ENCODE assay signal across 8 cellular contexts in genomic region chr17:63700528-63701441, GRCh38. TPM values are rescaled to one million over a fixed set of nuclear protein-coding genes. Genes with fewer than 3 reads are reported as not detected.
DNase-seq lines count a peak whose midpoint lies in the region; ATAC-seq, FAIRE-seq and TF ChIP-seq lines count a peak whose summit lies in the region.

No MANE protein-coding gene starts in this region.

- TF ChIP-seq CTCF in AG04450 (IDR thresholded peaks at IDR 0.05; ENCODE audit: low read depth, low read length) (no peak), PC-3 (conservative IDR thresholded peaks at IDR 0.05; ENCODE audit: low read depth, low read length) (no peak), heart right ventricle (IDR thresholded peaks at IDR 0.05) (peak in 4 of 9 donors; percentile 14 to 38 (median 31)), parathyroid adenoma (IDR thresholded peaks at IDR 0.05) (no peak)

- H3K9me3 ChIP-seq in AG04450 (ENCODE audit: control insufficient read depth, insufficient read depth, low read length) (no peaks in the 10 kb centered on the region; the same call in 1 of the 2 replicates), PC-3 (ENCODE audit: low read length) (no peaks in the 10 kb centered on the region), heart right ventricle (no peaks in the 10 kb centered on the region), parathyroid adenoma (ENCODE audit: control insufficient read depth, low read length) (no peaks in the 10 kb centered on the region)

- H3K27ac ChIP-seq in AG04450 (ENCODE audit: low read depth, low read length) (peak overlapping the region; percentile 39), PC-3 (ENCODE audit: low read length) (no peak overlapping the region), heart right ventricle (peak overlapping the region; percentile 56 to 95 (median 79)), parathyroid adenoma (peak overlapping the region; percentile 22)

- intact Hi-C loops in PC-3 (cut with micrococcal nuclease) (no loop called here), heart right ventricle (cut with DNase I) (loop anchor here in 2 of 10 donors (2.0 to 5.0 kb wide), 2 partner anchors 36 to 42 kb away; partner anchors contain the start of gene STRADA (in 1 of the 2))

- H3K4me2 ChIP-seq in PC-3 (ENCODE audit: low read length) (peak overlapping the region; percentile 79), parathyroid adenoma (ENCODE audit: low read length) (peak overlapping the region; percentile 47)

- no peak overlapping the region for H3K9ac ChIP-seq in PC-3 (ENCODE audit: low read length)
- H3K9ac ChIP-seq in parathyroid adenoma = no peak overlapping the region

- 4 to 5% methylated on average over 69 to 87 of the region's 87 CpGs for WGBS in heart right ventricle, 2 donors

- H3K36me3 Mint-ChIP-seq in activated naive CD4-positive, alpha-beta T cell treated with anti-CD3 and anti-CD28 coated beads, Interleukin-2, amount 50 U/mL, for 72 hours = peaks cover 31 to 44% of the 10 kb centered on the region in 2 donors

- POLR2A ChIA-PET in AG04450 (lab: Yijun Ruan, JAX) = interaction anchor here (0.6 to 1.1 kb wide), 5 partner anchors 13 to 266 kb away, joined by 3 to 7 read pairs (median 3); partner anchors contain the start of genes CCDC47, DDX42 and MAP3K3
- POLR2A ChIA-PET in PC-3 (lab: Charles Lee; ENCODE audit: unreplicated experiment) = no interaction called here

- peak overlapping the region; percentile 51; the same call in 1 of the 2 replicates for H2AFZ ChIP-seq in PC-3 (ENCODE audit: low read length)
- H2AFZ ChIP-seq in parathyroid adenoma = peak overlapping the region; percentile 79

- BruUV-seq in PC-3 (replicated peaks; lab: Mats Ljungman, UMichigan) = no TSS peak

- no peaks in the 10 kb centered on the region for H3K9me2 ChIP-seq in PC-3 (replicated peaks; ENCODE audit: low read length)

- no peaks in the 10 kb centered on the region for H4K20me1 ChIP-seq in PC-3 (ENCODE audit: low read length)

- H3K27ac Mint-ChIP-seq in activated naive CD4-positive, alpha-beta T cell treated with anti-CD3 and anti-CD28 coated beads, Interleukin-2, amount 50 U/mL, for 72 hours = peak overlapping the region; percentile 94 to 97

- no peaks in the 10 kb centered on the region for H3F3A ChIP-seq in PC-3 (ENCODE audit: low read length, unreplicated experiment)

- CTCF ChIA-PET in AG04450 (lab: Charles Lee) = interaction anchor here (1.0 kb wide), 1 partner anchor 41 kb away, joined by 4 read pairs; no protein-coding TSS in a partner anchor
- CTCF ChIA-PET in PC-3 (lab: Charles Lee) = no interaction called here

- no peaks in the 10 kb centered on the region for H3K9me3 Mint-ChIP-seq in activated naive CD4-positive, alpha-beta T cell treated with anti-CD3 and anti-CD28 coated beads, Interleukin-2, amount 50 U/mL, for 72 hours

- DNase-seq in AG04450 (ENCODE audit: low read depth, low spot score) (no peak), PC-3 (no peak), heart right ventricle (peak; percentile 70 to 75), RCC 7860 (ENCODE audit: low spot score) (no peak)
- DNase-seq in activated naive CD4-positive, alpha-beta T cell treated with anti-CD3 and anti-CD28 coated beads, Interleukin-2, amount 50 U/mL, for 72 hours (ENCODE audit: low spot score in 2 of 2) = peak; percentile 51 to 77

- H3K27me3 ChIP-seq in AG04450 (ENCODE audit: control insufficient read depth, insufficient read depth, low read length) (no peaks in the 10 kb centered on the region), PC-3 (ENCODE audit: low read length) (no peaks in the 10 kb centered on the region), heart right ventricle (no peaks in the 10 kb centered on the region), parathyroid adenoma (ENCODE audit: control insufficient read depth, insufficient read depth, low read length) (no peaks in the 10 kb centered on the region)

- ATAC-seq in GM19324 (IDR thresholded peaks at IDR 0.05; ENCODE audit: low FRiP score, unreplicated experiment) (peak; percentile 19), PC-3 (no peak), heart right ventricle (peak; percentile 42 to 73 (median 59)), GM19395 (IDR thresholded peaks at IDR 0.05; ENCODE audit: unreplicated experiment) (no peak)
- peak; percentile 2 to 3 for ATAC-seq in activated naive CD4-positive, alpha-beta T cell treated with anti-CD3 and anti-CD28 coated beads, Interleukin-2, amount 50 U/mL, for 72 hours

- H3K4me3 ChIP-seq in AG04450 (ENCODE audit: low read depth, low read length) (peak overlapping the region; percentile 55), PC-3 (ENCODE audit: low read length) (peak overlapping the region; percentile 75; the same call in 1 of the 2 replicates), heart right ventricle (peak overlapping the region in 9 of 10 donors; percentile 52 to 77 (median 59)), parathyroid adenoma (ENCODE audit: low read depth, low read length) (peak overlapping the region; percentile 11)

- peaks cover 7% of the 10 kb centered on the region; the same call in 1 of the 2 replicates for H3K4me1 ChIP-seq in PC-3 (ENCODE audit: insufficient read depth, low read length)
- peaks cover 8 to 66% (median 31%) of the 10 kb centered on the region in 9 donors for H3K4me1 ChIP-seq in heart right ventricle
- H3K4me1 ChIP-seq in parathyroid adenoma = peaks cover 4% of the 10 kb centered on the region

- FAIRE-seq in RCC 7860 (lab: Jason Lieb, UNC) = no peak

- H3K79me2 ChIP-seq in PC-3 (ENCODE audit: low read length) = no peaks in the 10 kb centered on the region
- H3K79me2 ChIP-seq in parathyroid adenoma = no peaks in the 10 kb centered on the region

- H3K36me3 ChIP-seq in PC-3 (ENCODE audit: low read depth, low read length) = no peaks in the 10 kb centered on the region
- peaks cover 0 to 61% (median 11%) of the 10 kb centered on the region in 9 donors for H3K36me3 ChIP-seq in heart right ventricle
- H3K36me3 ChIP-seq in parathyroid adenoma (ENCODE audit: control insufficient read depth, insufficient read depth, low read length) = no peaks in the 10 kb centered on the region

RNA-seq across cellular contexts. Expression of gene LIMD2, which starts 0.9 kb away (rescaled TPM):
- polyA plus RNA-seq in AG04450 (2011; rRNA removed) = 13.4 and 24.6 TPM in 2 replicates
- polyA minus RNA-seq in AG04450 (2011; rRNA and poly(A)+ RNA removed) = 4.5 and 10.3 TPM in 2 replicates
- 19.4 and 43.0 TPM in 2 replicates for total RNA-seq in PC-3 (2014; rRNA removed)
- 100 to 1,000 TPM in 1 of 2 donors, 10 to 100 TPM in 1; 76.7 to 166 TPM for total RNA-seq in activated naive CD4-positive, alpha-beta T cell treated with anti-CD3 and anti-CD28 coated beads, Interleukin-2, amount 50 U/mL, for 72 hours
- total RNA-seq in heart right ventricle = 10 to 100 TPM in 1 of 10 donors, 1 to 10 TPM in 9; 1.8 to 30.6 (median 3.3) TPM
- polyA plus RNA-seq in heart right ventricle = 10 to 100 TPM in 1 of 2 donors, 1 to 10 TPM in 1; 8.2 to 10.0 TPM

RNA-seq across cellular contexts. Expression of gene STRADA, which starts 40.8 kb away (rescaled TPM):
- 28.0 and 28.1 TPM in 2 replicates for polyA plus RNA-seq in AG04450 (2011; rRNA removed)
- 25.8 and 27.9 TPM in 2 replicates for polyA minus RNA-seq in AG04450 (2011; rRNA and poly(A)+ RNA removed)
- total RNA-seq in PC-3 (2014; rRNA removed) = 17.9 and 26.3 TPM in 2 replicates
- 100 to 1,000 TPM in 1 of 2 donors, 10 to 100 TPM in 1; 68.3 to 112 TPM for total RNA-seq in activated naive CD4-positive, alpha-beta T cell treated with anti-CD3 and anti-CD28 coated beads, Interleukin-2, amount 50 U/mL, for 72 hours
- 10 to 100 TPM; 12.2 to 19.0 (median 17.7) TPM for total RNA-seq in heart right ventricle
- polyA plus RNA-seq in heart right ventricle = 10 to 100 TPM; 15.7 to 30.0 TPM

Comparison
In these comparisons a context has a peak if more than half of its experiments do, and no peak if none do; other contexts are left out.
1. DNase-seq: peak in activated naive CD4-positive, alpha-beta T cell treated with anti-CD3 and anti-CD28 coated beads, Interleukin-2, amount 50 U/mL, for 72 hours (2 of 2) and heart right ventricle (2 of 2); none in AG04450 (single experiment), PC-3 (single experiment) and RCC 7860 (single experiment).
2. H3K4me3 ChIP-seq: peak in every context shown above with its lines; median percentile 75 in PC-3; 59 in heart right ventricle; 55 in AG04450; 11 in parathyroid adenoma.
3. ATAC-seq: peak in GM19324 (single experiment), activated naive CD4-positive, alpha-beta T cell treated with anti-CD3 and anti-CD28 coated beads, Interleukin-2, amount 50 U/mL, for 72 hours (2 of 2) and heart right ventricle (8 of 8); none in PC-3 (single experiment) and GM19395 (single experiment).